In the genomic region with DNA sequence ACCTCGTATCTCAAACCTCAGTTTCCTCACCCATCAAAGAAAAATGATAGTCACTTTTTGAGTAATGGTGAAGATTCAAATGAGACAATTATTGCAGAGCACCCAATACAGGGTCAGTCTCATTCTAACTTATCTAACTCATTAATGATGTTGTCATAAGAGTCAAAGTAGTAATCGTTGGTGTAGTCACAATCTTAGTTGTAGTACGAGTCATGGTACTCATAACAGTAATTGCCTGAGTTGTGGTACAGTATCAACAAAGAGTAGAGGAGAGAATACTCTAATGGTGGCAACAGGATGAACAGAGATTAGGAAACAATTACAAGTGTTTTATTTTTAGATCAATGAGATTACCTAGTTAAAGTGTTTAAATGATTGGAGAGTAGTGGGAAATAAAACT, we compare ENCODE assay signal across 14 cellular contexts.
DNase-seq lines count a peak whose midpoint lies in the region; ATAC-seq and TF ChIP-seq lines count a peak whose summit lies in the region.
"Had no signal": no experiment of that assay in that cellular context is flagged by ENCODE, and none has a peak within 500 bp of the region (broad histone marks: within the 10 kb centered on the region; RNA-seq: fewer than 3 reads in every experiment).

No MANE protein-coding gene starts in this region.

- no peaks in the 10 kb centered on the region for H3K27me3 ChIP-seq in GM23248 (replicated peaks; ENCODE audit: insufficient read depth)
- H3K27me3 ChIP-seq: dorsolateral prefrontal cortex, MG63, tibial nerve had no signal

- no peak overlapping the region for H3K4me2 ChIP-seq in GM23248 (ENCODE audit: unreplicated experiment)

- H3K9me3 ChIP-seq in GM23248 (ENCODE audit: low read depth) = no peaks in the 10 kb centered on the region
- H3K9me3 ChIP-seq: MG63 had no signal

- H3F3A ChIP-seq in GM23248 (ENCODE audit: insufficient read depth) = no peaks in the 10 kb centered on the region

- H3K27ac ChIP-seq in GM23248 = no peak overlapping the region
- H3K27ac ChIP-seq: dorsolateral prefrontal cortex, tibial nerve had no signal

- no peak overlapping the region for H3K4me3 ChIP-seq in GM23248
- H3K4me3 ChIP-seq: dorsolateral prefrontal cortex, MG63, tibial nerve had no signal

- peak; percentile 3 for DNase-seq in GM13977 (ENCODE audit: low spot score)
- DNase-seq in occipital lobe (lab: John Stamatoyannopoulos, UW) = no peak
- DNase-seq in amniotic stem cell (lab: John Stamatoyannopoulos, UW) = no peak
- DNase-seq in GM23248 = no peak
- no peak for DNase-seq in NCI-H1417 treated with DMSO at 0.1 percent for 48 hours (lab: John Stamatoyannopoulos, UW)
- DNase-seq: left cardiac atrium, MG63, NCI-H510A treated with DMSO at 0.1 percent for 48 hours, SHP77 had no signal

- no peaks in the 10 kb centered on the region for H3K36me3 ChIP-seq in GM23248 (ENCODE audit: low read depth)
- H3K36me3 ChIP-seq: MG63, tibial nerve had no signal

- H3K9me2 ChIP-seq in GM23248 (ENCODE audit: insufficient read depth) = no peaks in the 10 kb centered on the region

- H2AFZ ChIP-seq in GM23248 = no peak overlapping the region

- H3K9ac ChIP-seq in GM23248 = no peak overlapping the region

- ATAC-seq in GM19395 (IDR thresholded peaks at IDR 0.05; ENCODE audit: unreplicated experiment) (peak; percentile 66), HG02759 (IDR thresholded peaks at IDR 0.05; ENCODE audit: unreplicated experiment) (peak; percentile 63), HG03354 (IDR thresholded peaks at IDR 0.05; ENCODE audit: poor library complexity, severe bottlenecking, unreplicated experiment) (peak; percentile 77)
- ATAC-seq: left cardiac atrium had no signal

- 30 to 34% methylated on average over 3 of the region's 3 CpGs for WGBS in GM23248 (ENCODE audit: low coverage in 1 of 2, low lambda C conversion rate in 2 of 2, missing lambda C conversion rate in 2 of 2), 2 experiments

- no peaks in the 10 kb centered on the region for H3K4me1 ChIP-seq in GM23248 (ENCODE audit: insufficient read depth)
- H3K4me1 ChIP-seq: tibial nerve had no signal

- H3K79me2 ChIP-seq in GM23248 (ENCODE audit: insufficient read depth) = no peaks in the 10 kb centered on the region

- H4K20me1 ChIP-seq in GM23248 (ENCODE audit: insufficient read depth) = no peaks in the 10 kb centered on the region

- in situ Hi-C loops in GM13977 (cut with MboI; ENCODE audit: low pct_unique_long_range_greater_than_20kb, low sequenced_read_pairs, unreplicated experiment) = no loop called here
- in situ Hi-C loops in GM23248 (cut with MboI) = no loop called here

- no peak for TF ChIP-seq CTCF in GM13977 (IDR thresholded peaks at IDR 0.05; ENCODE audit: extremely low read depth, insufficient read depth, missing control alignments)
